Comparison of ENCODE assay signal across 14 cellular contexts in genomic region chr9:573551-574410, GRCh38.
DNase-seq lines count a peak whose midpoint lies in the region; ATAC-seq and TF ChIP-seq lines count a peak whose summit lies in the region.
"Had no signal": no experiment of that assay in that cellular context is flagged by ENCODE, and none has a peak within 500 bp of the region (broad histone marks: within the 10 kb centered on the region; RNA-seq: fewer than 3 reads in every experiment).

No MANE protein-coding gene starts in this region.

- H3K4me1 Mint-ChIP-seq in Caco-2 (ENCODE audit: low read depth, unreplicated experiment) (peaks cover 12% of the 10 kb centered on the region), nephron (peaks cover 13% of the 10 kb centered on the region)

- no peaks in the 10 kb centered on the region for H3K36me3 ChIP-seq in Caco-2 (ENCODE audit: control insufficient read depth, insufficient read depth, low read length)

- H3K27me3 Mint-ChIP-seq in Caco-2 (ENCODE audit: insufficient read depth, unreplicated experiment) (no peaks in the 10 kb centered on the region), nephron (ENCODE audit: low read depth) (peaks cover 3% of the 10 kb centered on the region)

- intact Hi-C loops in Caco-2 (cut with micrococcal nuclease; ENCODE audit: unreplicated experiment) (loop anchor here (1.0 kb wide), 1 partner anchor 19 kb away; no protein-coding TSS in a partner anchor), left ventricle myocardium superior (cut with micrococcal nuclease) (no loop called here)

- CTCF ChIA-PET in Caco-2 (lab: Charles Lee) = no interaction called here

- in situ Hi-C loops in SK-MEL-5 (cut with HindIII; ENCODE audit: low pct_unique_long_range_greater_than_20kb, low sequenced_read_pairs) = no loop called here

- no peaks in the 10 kb centered on the region for H3K27me3 ChIP-seq in Caco-2 (replicated peaks; ENCODE audit: control insufficient read depth, insufficient read depth, low read length)

- peaks cover 43% of the 10 kb centered on the region for H3K4me1 ChIP-seq in Caco-2

- ATAC-seq in left ventricle myocardium superior (peak; percentile 49), HG02610 (IDR thresholded peaks at IDR 0.05; ENCODE audit: unreplicated experiment) (no peak)
- ATAC-seq: natural killer cell treated with Interleukin-12 subunit alpha and Interleukin-12 subunit beta and Interleukin-15 and Interleukin-18, amount 100 ng/mL, for 72 hours had no signal

- H3K9me3 ChIP-seq in Caco-2 = no peaks in the 10 kb centered on the region

- BruUV-seq in Caco-2 (replicated peaks; lab: Mats Ljungman, UMichigan) = TSS peak; percentile 47

- H3K9me3 Mint-ChIP-seq in Caco-2 (ENCODE audit: unreplicated experiment) = no peaks in the 10 kb centered on the region
- H3K9me3 Mint-ChIP-seq in nephron = no peaks in the 10 kb centered on the region
- H3K9me3 Mint-ChIP-seq: activated T-helper 2 cell treated with anti-CD3 and anti-CD28 coated beads, Interferon-gamma antibody, Interleukin-2, Interleukin-4, amounts not matched to agents 10 μg/mL and 5 μg/mL and 100 μg/mL, durations not matched to agents 14 hours and 24 hours and 36 hours; natural killer cell treated with Interleukin-12 subunit alpha and Interleukin-12 subunit beta and Interleukin-15 and Interleukin-18, amount 100 ng/mL, for 72 hours had no signal

- DNase-seq in Caco-2 = peak; percentile 69 to 82
- peak; percentile 1 for DNase-seq in SK-MEL-5 (ENCODE audit: low read depth, low spot score)
- peak; percentile 58 for DNase-seq in left ventricle myocardium superior
- DNase-seq in AG08395 (ENCODE audit: low spot score) = no peak
- DNase-seq in NCI-H2196 treated with DMSO at 0.1 percent for 48 hours (lab: John Stamatoyannopoulos, UW; ENCODE audit: unreplicated experiment) = no peak
- DNase-seq in NOMO-1 treated with DMSO at 0.1 percent for 48 hours (lab: John Stamatoyannopoulos, UW; ENCODE audit: unreplicated experiment) = no peak
- DNase-seq: activated CD4-positive, alpha-beta T cell treated with anti-CD3 and anti-CD28 coated beads, Interleukin-2, amount 50 U/mL, for 4 hours; HFFc6; NCI-H1694 treated with DMSO at 0.1 percent for 48 hours; T-helper 1 cell had no signal

- TF ChIP-seq CTCF in Caco-2 (IDR thresholded peaks at IDR 0.05; ENCODE audit: insufficient read depth in 1 of 2, low read depth in 1 of 2, low read length in 1 of 2, severe bottlenecking in 1 of 2, unreplicated experiment in 1 of 2) (no peak), nephron (IDR thresholded peaks at IDR 0.05; ENCODE audit: unreplicated experiment in 3 of 3) (no peak)

- peak overlapping the region; percentile 92 for H3K27ac Mint-ChIP-seq in Caco-2 (ENCODE audit: unreplicated experiment)
- H3K27ac Mint-ChIP-seq in nephron = peak overlapping the region; percentile 77 to 93 (median 92)
- H3K27ac Mint-ChIP-seq: activated T-helper 2 cell treated with anti-CD3 and anti-CD28 coated beads, Interferon-gamma antibody, Interleukin-2, Interleukin-4, amounts not matched to agents 10 μg/mL and 5 μg/mL and 100 μg/mL, durations not matched to agents 14 hours and 24 hours and 36 hours; HFFc6; natural killer cell treated with Interleukin-12 subunit alpha and Interleukin-12 subunit beta and Interleukin-15 and Interleukin-18, amount 100 ng/mL, for 72 hours had no signal

- POLR2A ChIA-PET in Caco-2 (lab: Charles Lee) = interaction anchor here (0.9 kb wide), 1 partner anchor 16 kb away, joined by 3 read pairs; no protein-coding TSS in a partner anchor

- peak overlapping the region; percentile 48 for H3K4me3 Mint-ChIP-seq in Caco-2 (ENCODE audit: unreplicated experiment)
- peak overlapping the region in 1 of 3 experiments; percentile 41 for H3K4me3 Mint-ChIP-seq in nephron
- H3K4me3 Mint-ChIP-seq: HFFc6; natural killer cell treated with Interleukin-12 subunit alpha and Interleukin-12 subunit beta and Interleukin-15 and Interleukin-18, amount 100 ng/mL, for 72 hours had no signal

- H3K36me3 Mint-ChIP-seq in Caco-2 (ENCODE audit: insufficient read depth, unreplicated experiment) (peaks cover 28% of the 10 kb centered on the region), nephron (ENCODE audit: low read depth) (peaks cover 3% of the 10 kb centered on the region)
- H3K36me3 Mint-ChIP-seq: natural killer cell treated with Interleukin-12 subunit alpha and Interleukin-12 subunit beta and Interleukin-15 and Interleukin-18, amount 100 ng/mL, for 72 hours had no signal

- no peak overlapping the region for H3K4me3 ChIP-seq in Caco-2 (ENCODE audit: low read depth, low read length)

Comparison
In these comparisons a context has a peak if more than half of its experiments do, and no peak if none do; other contexts are left out.
1. DNase-seq: peak in Caco-2 (2 of 2), SK-MEL-5 (single experiment) and left ventricle myocardium superior (single experiment); none in AG08395 (single experiment), NCI-H2196 treated with DMSO at 0.1 percent for 48 hours (single experiment) and NOMO-1 treated with DMSO at 0.1 percent for 48 hours (single experiment).